ENCODE assay signal across 10 cellular contexts in genomic region chr3:157157836-157158235, GRCh38. TPM values are rescaled to one million over a fixed set of nuclear protein-coding genes. Genes with fewer than 3 reads are reported as not detected.
A peak's percentile ranks its signal among the peaks of the same experiment; 100 is the strongest.
DNase-seq lines count a peak whose midpoint lies in the region; ATAC-seq and TF ChIP-seq lines count a peak whose summit lies in the region.
"Had no signal": no experiment of that assay in that cellular context is flagged by ENCODE, and none has a peak within 500 bp of the region (broad histone marks: within the 10 kb centered on the region; RNA-seq: fewer than 3 reads in every experiment).

No MANE protein-coding gene starts in this region.

- intact Hi-C loops in psoas muscle (cut with DNase I): no loop called here
- intact Hi-C loops in body of pancreas (cut with DNase I): no loop called here

- H3K36me3 ChIP-seq in SK-N-MC (ENCODE audit: insufficient read depth, low read length) (peaks cover 64% of the 10 kb centered on the region), psoas muscle (ENCODE audit: insufficient read depth in 1 of 2, low read depth in 1 of 2) (peaks cover 8 to 60% of the 10 kb centered on the region in 2 donors), body of pancreas (replicated peaks in 1 of 2; ENCODE audit: insufficient read depth in 1 of 2, low read depth in 2 of 2) (peaks cover 0 to 8% of the 10 kb centered on the region in 2 donors)

- H3K4me3 ChIP-seq in GM12864 (ENCODE audit: low read depth, low read length) (peak overlapping the region; percentile 96), SK-N-MC (peak overlapping the region; percentile 90), fibroblast of mammary gland (ENCODE audit: control insufficient read depth, low read depth, low read length) (peak overlapping the region; percentile 91), psoas muscle (peak overlapping the region; percentile 97), body of pancreas (no peak overlapping the region)

- no peak for TF ChIP-seq CTCF in GM12864 (IDR thresholded peaks at IDR 0.05; ENCODE audit: low read depth, low read length, missing control alignments)
- no peak for TF ChIP-seq CTCF in fibroblast of mammary gland (conservative IDR thresholded peaks at IDR 0.05; ENCODE audit: control insufficient read depth, insufficient read depth, low read depth, low read length)
- TF ChIP-seq CTCF in psoas muscle (IDR thresholded peaks at IDR 0.05): no peak
- TF ChIP-seq CTCF in body of pancreas (IDR thresholded peaks at IDR 0.05): no peak

- TF ChIP-seq POLR2A in body of pancreas (IDR thresholded peaks at IDR 0.05): no peak

- H3K9ac ChIP-seq in SK-N-MC (ENCODE audit: insufficient read length): peak overlapping the region; percentile 99

- H3K4me1 ChIP-seq in psoas muscle: peaks cover 66% of the 10 kb centered on the region
- peaks cover 74% of the 10 kb centered on the region for H3K4me1 ChIP-seq in body of pancreas

- H3K9me3 ChIP-seq in SK-N-MC (ENCODE audit: low read depth, low read length) (no peaks in the 10 kb centered on the region), psoas muscle (no peaks in the 10 kb centered on the region), body of pancreas (no peaks in the 10 kb centered on the region)

- no peaks in the 10 kb centered on the region for H3K27me3 ChIP-seq in psoas muscle (ENCODE audit: insufficient read depth in 3 of 3, low read length in 2 of 3)
- H3K27me3 ChIP-seq in body of pancreas: no peaks in the 10 kb centered on the region

- ATAC-seq in psoas muscle (no peak), body of pancreas (no peak)
- ATAC-seq: sciatic nerve had no signal

- H3K27ac ChIP-seq in SK-N-MC: no peak overlapping the region
- peak overlapping the region; percentile 100 for H3K27ac ChIP-seq in psoas muscle
- H3K27ac ChIP-seq in body of pancreas: peak overlapping the region in 1 of 4 donors; percentile 96

- DNase-seq in GM12864 (ENCODE audit: low read depth): no peak
- no peak for DNase-seq in SK-N-MC (ENCODE audit: low read depth, low spot score)
- no peak for DNase-seq in fibroblast of mammary gland (ENCODE audit: low read depth)
- DNase-seq in psoas muscle: no peak
- DNase-seq in body of pancreas: no peak
- no peak for DNase-seq in DMS79 treated with DMSO at 0.1 percent for 48 hours (lab: John Stamatoyannopoulos, UW)
- no peak for DNase-seq in NCI-H1694 (lab: John Stamatoyannopoulos, UW)
- DNase-seq in SIG-M5 (lab: John Stamatoyannopoulos, UW): no peak
- DNase-seq: NCI-H1048 had no signal

RNA-seq across cellular contexts. Expression of gene CCNL1, which starts 2.1 kb away (rescaled TPM):
- 10 to 100 TPM; 21.8 to 55.5 (median 42.9) TPM for total RNA-seq in psoas muscle
- polyA plus RNA-seq in psoas muscle: 10 to 100 TPM; 27.4 to 34.5 (median 29.2) TPM
- total RNA-seq in body of pancreas: 100 to 1,000 TPM; 194 to 196 TPM

Comparison
In these comparisons a context has a peak if more than half of its experiments do, and no peak if none do; other contexts are left out.
1. H3K4me3 ChIP-seq: peak in GM12864 (single experiment), SK-N-MC (single experiment), fibroblast of mammary gland (single experiment) and psoas muscle (single experiment); none in body of pancreas (0 of 2).